In genomic region chr3:193016437-193016887, GRCh38 we compare ENCODE assay signal across 1 cellular context.
TF ChIP-seq lines count a peak whose summit lies in the region.

No MANE protein-coding gene starts in this region.

TF ChIP-seq in GM23338, 12 proteins besides CTCF, POLR2A, EP300 and RAD21:
- TF ChIP-seq ZNF462 (CRISPR knock-in tag; IDR thresholded peaks at IDR 0.05) (peak; percentile 86; the same call in 1 of the 2 replicates), NANOG (IDR thresholded peaks at IDR 0.05; ENCODE audit: borderline replicate concordance) (no peak)
